Comparison of ENCODE assay signal across 2 cellular contexts in the genomic region with DNA sequence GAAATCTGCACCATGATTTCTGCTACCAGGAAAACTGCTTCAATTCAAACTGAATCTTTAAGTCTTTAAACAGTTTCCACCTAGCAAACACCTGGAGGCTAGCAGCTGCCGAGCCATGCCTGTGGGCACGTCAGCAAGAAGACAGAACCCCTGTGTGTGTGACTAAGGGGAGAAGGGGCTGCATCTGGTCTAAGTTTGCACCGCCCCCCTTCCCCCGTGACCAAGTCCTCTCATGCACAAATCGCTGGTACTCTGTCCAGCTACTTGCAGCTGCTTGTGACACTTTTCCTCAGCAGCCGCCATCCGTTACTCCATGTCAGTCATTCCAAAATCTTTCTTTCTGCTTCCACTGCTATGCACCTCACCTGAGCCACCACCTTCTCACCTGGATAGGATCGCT.
TF ChIP-seq lines count a peak whose summit lies in the region.

No MANE protein-coding gene starts in this region.

TF ChIP-seq in GM23338, 12 proteins besides CTCF, POLR2A, EP300 and RAD21 (continues in another document):
- TF ChIP-seq STAT1 (IDR thresholded peaks at IDR 0.05; ENCODE audit: unreplicated experiment) (no peak), NANOG (IDR thresholded peaks at IDR 0.05; ENCODE audit: borderline replicate concordance) (no peak), EZH2phosphoT487 (IDR thresholded peaks at IDR 0.05; ENCODE audit: unreplicated experiment) (no peak), ZNF331 (CRISPR knock-in tag; IDR thresholded peaks at IDR 0.05; ENCODE audit: low read depth) (no peak), ETS1 (IDR thresholded peaks at IDR 0.05) (no peak), CREB1 (CRISPR knock-in tag; IDR thresholded peaks at IDR 0.05; ENCODE audit: low read depth) (no peak), POLR2AphosphoS5 (IDR thresholded peaks at IDR 0.05; ENCODE audit: low read depth) (no peak), EZH2 (IDR thresholded peaks at IDR 0.05; ENCODE audit: low read depth, unreplicated experiment) (no peak)
- TF ChIP-seq, protein P1, sequence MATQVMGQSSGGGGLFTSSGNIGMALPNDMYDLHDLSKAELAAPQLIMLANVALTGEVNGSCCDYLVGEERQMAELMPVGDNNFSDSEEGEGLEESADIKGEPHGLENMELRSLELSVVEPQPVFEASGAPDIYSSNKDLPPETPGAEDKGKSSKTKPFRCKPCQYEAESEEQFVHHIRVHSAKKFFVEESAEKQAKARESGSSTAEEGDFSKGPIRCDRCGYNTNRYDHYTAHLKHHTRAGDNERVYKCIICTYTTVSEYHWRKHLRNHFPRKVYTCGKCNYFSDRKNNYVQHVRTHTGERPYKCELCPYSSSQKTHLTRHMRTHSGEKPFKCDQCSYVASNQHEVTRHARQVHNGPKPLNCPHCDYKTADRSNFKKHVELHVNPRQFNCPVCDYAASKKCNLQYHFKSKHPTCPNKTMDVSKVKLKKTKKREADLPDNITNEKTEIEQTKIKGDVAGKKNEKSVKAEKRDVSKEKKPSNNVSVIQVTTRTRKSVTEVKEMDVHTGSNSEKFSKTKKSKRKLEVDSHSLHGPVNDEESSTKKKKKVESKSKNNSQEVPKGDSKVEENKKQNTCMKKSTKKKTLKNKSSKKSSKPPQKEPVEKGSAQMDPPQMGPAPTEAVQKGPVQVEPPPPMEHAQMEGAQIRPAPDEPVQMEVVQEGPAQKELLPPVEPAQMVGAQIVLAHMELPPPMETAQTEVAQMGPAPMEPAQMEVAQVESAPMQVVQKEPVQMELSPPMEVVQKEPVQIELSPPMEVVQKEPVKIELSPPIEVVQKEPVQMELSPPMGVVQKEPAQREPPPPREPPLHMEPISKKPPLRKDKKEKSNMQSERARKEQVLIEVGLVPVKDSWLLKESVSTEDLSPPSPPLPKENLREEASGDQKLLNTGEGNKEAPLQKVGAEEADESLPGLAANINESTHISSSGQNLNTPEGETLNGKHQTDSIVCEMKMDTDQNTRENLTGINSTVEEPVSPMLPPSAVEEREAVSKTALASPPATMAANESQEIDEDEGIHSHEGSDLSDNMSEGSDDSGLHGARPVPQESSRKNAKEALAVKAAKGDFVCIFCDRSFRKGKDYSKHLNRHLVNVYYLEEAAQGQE (IDR thresholded peaks at IDR 0.05; ENCODE audit: unreplicated experiment), result no peak
- TF ChIP-seq, protein P2, sequence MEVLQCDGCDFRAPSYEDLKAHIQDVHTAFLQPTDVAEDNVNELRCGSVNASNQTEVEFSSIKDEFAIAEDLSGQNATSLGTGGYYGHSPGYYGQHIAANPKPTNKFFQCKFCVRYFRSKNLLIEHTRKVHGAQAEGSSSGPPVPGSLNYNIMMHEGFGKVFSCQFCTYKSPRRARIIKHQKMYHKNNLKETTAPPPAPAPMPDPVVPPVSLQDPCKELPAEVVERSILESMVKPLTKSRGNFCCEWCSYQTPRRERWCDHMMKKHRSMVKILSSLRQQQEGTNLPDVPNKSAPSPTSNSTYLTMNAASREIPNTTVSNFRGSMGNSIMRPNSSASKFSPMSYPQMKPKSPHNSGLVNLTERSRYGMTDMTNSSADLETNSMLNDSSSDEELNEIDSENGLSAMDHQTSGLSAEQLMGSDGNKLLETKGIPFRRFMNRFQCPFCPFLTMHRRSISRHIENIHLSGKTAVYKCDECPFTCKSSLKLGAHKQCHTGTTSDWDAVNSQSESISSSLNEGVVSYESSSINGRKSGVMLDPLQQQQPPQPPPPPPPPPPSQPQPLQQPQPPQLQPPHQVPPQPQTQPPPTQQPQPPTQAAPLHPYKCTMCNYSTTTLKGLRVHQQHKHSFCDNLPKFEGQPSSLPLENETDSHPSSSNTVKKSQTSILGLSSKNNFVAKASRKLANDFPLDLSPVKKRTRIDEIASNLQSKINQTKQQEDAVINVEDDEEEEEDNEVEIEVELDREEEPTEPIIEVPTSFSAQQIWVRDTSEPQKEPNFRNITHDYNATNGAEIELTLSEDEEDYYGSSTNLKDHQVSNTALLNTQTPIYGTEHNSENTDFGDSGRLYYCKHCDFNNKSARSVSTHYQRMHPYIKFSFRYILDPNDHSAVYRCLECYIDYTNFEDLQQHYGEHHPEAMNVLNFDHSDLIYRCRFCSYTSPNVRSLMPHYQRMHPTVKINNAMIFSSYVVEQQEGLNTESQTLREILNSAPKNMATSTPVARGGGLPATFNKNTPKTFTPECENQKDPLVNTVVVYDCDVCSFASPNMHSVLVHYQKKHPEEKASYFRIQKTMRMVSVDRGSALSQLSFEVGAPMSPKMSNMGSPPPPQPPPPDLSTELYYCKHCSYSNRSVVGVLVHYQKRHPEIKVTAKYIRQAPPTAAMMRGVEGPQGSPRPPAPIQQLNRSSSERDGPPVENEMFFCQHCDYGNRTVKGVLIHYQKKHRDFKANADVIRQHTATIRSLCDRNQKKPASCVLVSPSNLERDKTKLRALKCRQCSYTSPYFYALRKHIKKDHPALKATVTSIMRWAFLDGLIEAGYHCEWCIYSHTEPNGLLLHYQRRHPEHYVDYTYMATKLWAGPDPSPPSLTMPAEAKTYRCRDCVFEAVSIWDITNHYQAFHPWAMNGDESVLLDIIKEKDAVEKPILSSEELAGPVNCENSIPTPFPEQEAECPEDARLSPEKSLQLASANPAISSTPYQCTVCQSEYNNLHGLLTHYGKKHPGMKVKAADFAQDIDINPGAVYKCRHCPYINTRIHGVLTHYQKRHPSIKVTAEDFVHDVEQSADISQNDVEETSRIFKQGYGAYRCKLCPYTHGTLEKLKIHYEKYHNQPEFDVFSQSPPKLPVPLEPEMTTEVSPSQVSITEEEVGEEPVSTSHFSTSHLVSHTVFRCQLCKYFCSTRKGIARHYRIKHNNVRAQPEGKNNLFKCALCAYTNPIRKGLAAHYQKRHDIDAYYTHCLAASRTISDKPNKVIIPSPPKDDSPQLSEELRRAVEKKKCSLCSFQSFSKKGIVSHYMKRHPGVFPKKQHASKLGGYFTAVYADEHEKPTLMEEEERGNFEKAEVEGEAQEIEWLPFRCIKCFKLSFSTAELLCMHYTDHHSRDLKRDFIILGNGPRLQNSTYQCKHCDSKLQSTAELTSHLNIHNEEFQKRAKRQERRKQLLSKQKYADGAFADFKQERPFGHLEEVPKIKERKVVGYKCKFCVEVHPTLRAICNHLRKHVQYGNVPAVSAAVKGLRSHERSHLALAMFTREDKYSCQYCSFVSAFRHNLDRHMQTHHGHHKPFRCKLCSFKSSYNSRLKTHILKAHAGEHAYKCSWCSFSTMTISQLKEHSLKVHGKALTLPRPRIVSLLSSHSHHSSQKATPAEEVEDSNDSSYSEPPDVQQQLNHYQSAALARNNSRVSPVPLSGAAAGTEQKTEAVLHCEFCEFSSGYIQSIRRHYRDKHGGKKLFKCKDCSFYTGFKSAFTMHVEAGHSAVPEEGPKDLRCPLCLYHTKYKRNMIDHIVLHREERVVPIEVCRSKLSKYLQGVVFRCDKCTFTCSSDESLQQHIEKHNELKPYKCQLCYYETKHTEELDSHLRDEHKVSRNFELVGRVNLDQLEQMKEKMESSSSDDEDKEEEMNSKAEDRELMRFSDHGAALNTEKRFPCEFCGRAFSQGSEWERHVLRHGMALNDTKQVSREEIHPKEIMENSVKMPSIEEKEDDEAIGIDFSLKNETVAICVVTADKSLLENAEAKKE (CRISPR knock-in tag; IDR thresholded peaks at IDR 0.05), result no peak

TF ChIP-seq in H1, 55 proteins besides CTCF, POLR2A, EP300 and RAD21:
- no peak for TF ChIP-seq SP2 (IDR thresholded peaks at IDR 0.05; ENCODE audit: low read length)
- TF ChIP-seq CHD7 (IDR thresholded peaks at IDR 0.05; ENCODE audit: insufficient replicate concordance, low read length), result no peak
- no peak for TF ChIP-seq KDM5A (IDR thresholded peaks at IDR 0.05; ENCODE audit: low read length)
- TF ChIP-seq PHF8 (conservative IDR thresholded peaks at IDR 0.05; ENCODE audit: low read depth, low read length), result no peak
- no peak for TF ChIP-seq NRF1 (IDR thresholded peaks at IDR 0.05; ENCODE audit: low read depth, low read length)
- TF ChIP-seq CEBPB (IDR thresholded peaks at IDR 0.05; ENCODE audit: low read depth, low read length), result no peak
- no peak for TF ChIP-seq CBX8 (IDR thresholded peaks at IDR 0.05; ENCODE audit: borderline replicate concordance, low read depth, low read length)
- TF ChIP-seq MAFK (IDR thresholded peaks at IDR 0.05; ENCODE audit: low read depth, low read length), result no peak
- TF ChIP-seq EGR1 (IDR thresholded peaks at IDR 0.05; ENCODE audit: borderline replicate concordance, low read depth, low read length), result no peak
TF ChIP-seq in H1: peak in this region for 0.
